ENCODE assay signal across 8 cellular contexts in genomic region chr13:81929988-81930387, GRCh38.
DNase-seq lines count a peak whose midpoint lies in the region; ATAC-seq, FAIRE-seq and TF ChIP-seq lines count a peak whose summit lies in the region.

No MANE protein-coding gene starts in this region.

- H3K4me1 Mint-ChIP-seq in astrocyte (ENCODE audit: low read depth, unreplicated experiment) = no peaks in the 10 kb centered on the region
- no peaks in the 10 kb centered on the region for H3K4me1 Mint-ChIP-seq in activated CD8-positive, alpha-beta T cell treated with anti-CD3 and anti-CD28 coated beads, Interleukin-2, amount 10 ng/mL, durations not matched to agents 7 days and 5 days (ENCODE audit: low read depth)
- H3K4me1 Mint-ChIP-seq in effector memory CD8-positive, alpha-beta T cell (ENCODE audit: low read depth in 2 of 2) = no peaks in the 10 kb centered on the region

- H3K27me3 ChIP-seq in astrocyte (ENCODE audit: insufficient read depth, low read length) = no peaks in the 10 kb centered on the region
- H3K27me3 ChIP-seq in right lobe of liver = no peaks in the 10 kb centered on the region

- 18% methylated on average over 3 of the region's 3 CpGs for WGBS in right lobe of liver (ENCODE audit: insufficient coverage, low coverage, low lambda C conversion rate, missing lambda C conversion rate)

- H3K4me1 ChIP-seq in astrocyte (ENCODE audit: insufficient read depth, low read length) = no peaks in the 10 kb centered on the region
- no peaks in the 10 kb centered on the region for H3K4me1 ChIP-seq in right lobe of liver

- FAIRE-seq in astrocyte (lab: Jason Lieb, UNC) = no peak

- CTCF ChIA-PET in activated CD8-positive, alpha-beta T cell treated with anti-CD3 and anti-CD28 coated beads, Interleukin-2, amount 10 ng/mL, durations not matched to agents 7 days and 5 days (lab: Charles Lee) = no interaction called here

- H2AFZ ChIP-seq in astrocyte (ENCODE audit: low read depth, low read length) = no peak overlapping the region

- H3K36me3 Mint-ChIP-seq in astrocyte (ENCODE audit: low read depth, unreplicated experiment) = no peaks in the 10 kb centered on the region
- H3K36me3 Mint-ChIP-seq in activated CD8-positive, alpha-beta T cell treated with anti-CD3 and anti-CD28 coated beads, Interleukin-2, amount 10 ng/mL, durations not matched to agents 7 days and 5 days (ENCODE audit: low read depth) = no peaks in the 10 kb centered on the region
- H3K36me3 Mint-ChIP-seq in effector memory CD8-positive, alpha-beta T cell (ENCODE audit: insufficient read depth) = no peaks in the 10 kb centered on the region

- H3K9ac ChIP-seq in astrocyte (ENCODE audit: low read length) = no peak overlapping the region

- H3K36me3 ChIP-seq in astrocyte (ENCODE audit: insufficient read depth, low read length) (no peaks in the 10 kb centered on the region), right lobe of liver (no peaks in the 10 kb centered on the region)

- peak; percentile 56 to 79 (median 72) for ATAC-seq in right lobe of liver
- no peak for ATAC-seq in activated CD8-positive, alpha-beta T cell treated with anti-CD3 and anti-CD28 coated beads, Interleukin-2, amount 10 ng/mL, durations not matched to agents 7 days and 5 days
- no peak for ATAC-seq in effector memory CD8-positive, alpha-beta T cell (replicated peaks)

- H3K9me3 Mint-ChIP-seq in astrocyte (ENCODE audit: unreplicated experiment) = no peaks in the 10 kb centered on the region
- H3K9me3 Mint-ChIP-seq in activated CD8-positive, alpha-beta T cell treated with anti-CD3 and anti-CD28 coated beads, Interleukin-2, amount 10 ng/mL, durations not matched to agents 7 days and 5 days (ENCODE audit: insufficient read depth) = peaks cover 4% of the 10 kb centered on the region
- H3K9me3 Mint-ChIP-seq in effector memory CD8-positive, alpha-beta T cell = peaks cover 4 to 16% of the 10 kb centered on the region in 2 donors

- H3K4me3 ChIP-seq in astrocyte (ENCODE audit: insufficient read depth, low read depth, low read length) (no peak overlapping the region), right lobe of liver (no peak overlapping the region)

- POLR2A ChIA-PET in activated CD8-positive, alpha-beta T cell treated with anti-CD3 and anti-CD28 coated beads, Interleukin-2, amount 10 ng/mL, durations not matched to agents 7 days and 5 days (lab: Charles Lee) = no interaction called here

- intact Hi-C loops in right lobe of liver (cut with DNase I) = loop anchor here in 1 of 2 donors (10.0 kb wide), 1 partner anchor 395 kb away; no protein-coding TSS in a partner anchor

- H3K79me2 ChIP-seq in astrocyte (ENCODE audit: insufficient read depth, low read length) = no peaks in the 10 kb centered on the region

- no peaks in the 10 kb centered on the region for H4K20me1 ChIP-seq in astrocyte (ENCODE audit: insufficient read depth, low read length)

- no peaks in the 10 kb centered on the region for H3K9me3 ChIP-seq in astrocyte (ENCODE audit: insufficient read depth, low read depth, low read length)
- H3K9me3 ChIP-seq in right lobe of liver = no peaks in the 10 kb centered on the region

- no peak overlapping the region for H3K4me3 Mint-ChIP-seq in astrocyte (ENCODE audit: unreplicated experiment)
- no peak overlapping the region for H3K4me3 Mint-ChIP-seq in activated CD8-positive, alpha-beta T cell treated with anti-CD3 and anti-CD28 coated beads, Interleukin-2, amount 10 ng/mL, durations not matched to agents 7 days and 5 days
- no peak overlapping the region for H3K4me3 Mint-ChIP-seq in effector memory CD8-positive, alpha-beta T cell

- TF ChIP-seq CTCF in GM12872 (IDR thresholded peaks at IDR 0.05; ENCODE audit: insufficient read depth, low read depth, low read length) = 0 out of 3 replicates have a peak, but pooled peaks have one; percentile 26
- TF ChIP-seq CTCF in astrocyte (IDR thresholded peaks at IDR 0.05; ENCODE audit: insufficient read depth, low read depth, low read length) = peak; percentile 45
- TF ChIP-seq CTCF in right lobe of liver (IDR thresholded peaks at IDR 0.05) = peak; percentile 36 to 56 (median 42)

- H3K27me3 Mint-ChIP-seq in astrocyte (ENCODE audit: low read depth, unreplicated experiment) = no peaks in the 10 kb centered on the region
- H3K27me3 Mint-ChIP-seq in activated CD8-positive, alpha-beta T cell treated with anti-CD3 and anti-CD28 coated beads, Interleukin-2, amount 10 ng/mL, durations not matched to agents 7 days and 5 days (ENCODE audit: low read depth) = no peaks in the 10 kb centered on the region
- no peaks in the 10 kb centered on the region for H3K27me3 Mint-ChIP-seq in effector memory CD8-positive, alpha-beta T cell

- H3K4me2 ChIP-seq in astrocyte (ENCODE audit: low read length) = no peak overlapping the region

- no peak overlapping the region for H3K27ac Mint-ChIP-seq in astrocyte (ENCODE audit: unreplicated experiment)
- no peak overlapping the region for H3K27ac Mint-ChIP-seq in activated CD8-positive, alpha-beta T cell treated with anti-CD3 and anti-CD28 coated beads, Interleukin-2, amount 10 ng/mL, durations not matched to agents 7 days and 5 days
- no peak overlapping the region for H3K27ac Mint-ChIP-seq in effector memory CD8-positive, alpha-beta T cell

- no peak for TF ChIP-seq POLR2A in right lobe of liver (IDR thresholded peaks at IDR 0.05)

- DNase-seq in NCI-H2081 treated with DMSO at 0.1 percent for 48 hours (lab: John Stamatoyannopoulos, UW) (peak; percentile 7), astrocyte (ENCODE audit: low read depth) (no peak), right lobe of liver (no peak), NCI-H2196 (lab: John Stamatoyannopoulos, UW; ENCODE audit: unreplicated experiment) (no peak), NCI-H2227 treated with DMSO at 0.1 percent for 48 hours (lab: John Stamatoyannopoulos, UW) (no peak)
- no peak for DNase-seq in activated CD8-positive, alpha-beta T cell treated with anti-CD3 and anti-CD28 coated beads, Interleukin-2, amount 10 ng/mL, durations not matched to agents 7 days and 5 days
- DNase-seq in effector memory CD8-positive, alpha-beta T cell = no peak

- no peak overlapping the region for H3K27ac ChIP-seq in astrocyte (ENCODE audit: low read depth, low read length)
- no peak overlapping the region for H3K27ac ChIP-seq in right lobe of liver

Comparison
In these comparisons a context has a peak if more than half of its experiments do, and no peak if none do; other contexts are left out.
1. ATAC-seq: peak in right lobe of liver (4 of 4); none in activated CD8-positive, alpha-beta T cell treated with anti-CD3 and anti-CD28 coated beads, Interleukin-2, amount 10 ng/mL, durations not matched to agents 7 days and 5 days (single experiment) and effector memory CD8-positive, alpha-beta T cell (single experiment).
2. Peak in every context shown above with its lines, with median percentiles within 50 percentile points of each other: CTCF ChIP-seq.